In the genomic region with DNA sequence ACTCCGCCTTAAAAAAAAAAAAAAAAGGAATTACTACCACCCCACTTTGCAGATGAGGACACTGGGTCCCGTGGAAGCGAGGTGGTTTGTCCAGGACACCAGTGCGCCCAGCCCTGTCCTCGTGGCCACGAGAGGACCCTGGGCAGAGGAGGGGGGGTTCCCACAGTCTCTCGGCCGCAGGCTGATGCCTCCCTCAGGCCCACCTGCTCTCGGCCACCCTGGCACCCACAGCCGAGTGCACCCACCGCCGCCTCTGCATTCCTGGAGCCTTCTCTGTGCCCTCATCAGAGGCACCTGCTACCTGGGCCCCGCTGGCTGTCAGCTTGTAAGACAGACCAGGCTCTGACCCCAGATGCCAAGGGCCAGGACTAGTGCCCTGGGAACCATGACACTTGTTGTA, we compare ENCODE assay signal across 1 cellular context.
TF ChIP-seq lines count a peak whose summit lies in the region.

No MANE protein-coding gene starts in this region.

TF ChIP-seq in IMR-90, 13 proteins besides CTCF, POLR2A, EP300 and RAD21:
- TF ChIP-seq RCOR1 (IDR thresholded peaks at IDR 0.05; ENCODE audit: insufficient replicate concordance, low read length) (no peak), FOS (IDR thresholded peaks at IDR 0.05; ENCODE audit: low read depth, low read length) (no peak), CHD1 (IDR thresholded peaks at IDR 0.05; ENCODE audit: low read depth, low read length) (no peak), CEBPB (IDR thresholded peaks at IDR 0.05; ENCODE audit: low read depth, low read length) (no peak), MAZ (IDR thresholded peaks at IDR 0.05; ENCODE audit: borderline replicate concordance, low read depth, low read length) (no peak), BHLHE40 (IDR thresholded peaks at IDR 0.05; ENCODE audit: low read depth, low read length) (no peak), USF2 (IDR thresholded peaks at IDR 0.05; ENCODE audit: low read depth, low read length) (no peak), ELK1 (IDR thresholded peaks at IDR 0.05; ENCODE audit: borderline replicate concordance, low read depth, low read length) (no peak), RFX5 (IDR thresholded peaks at IDR 0.05; ENCODE audit: low read depth, low read length) (no peak), SMC3 (IDR thresholded peaks at IDR 0.05; ENCODE audit: low read depth, low read length) (no peak)
